ENCODE assay signal across 2 cellular contexts in the genomic region with DNA sequence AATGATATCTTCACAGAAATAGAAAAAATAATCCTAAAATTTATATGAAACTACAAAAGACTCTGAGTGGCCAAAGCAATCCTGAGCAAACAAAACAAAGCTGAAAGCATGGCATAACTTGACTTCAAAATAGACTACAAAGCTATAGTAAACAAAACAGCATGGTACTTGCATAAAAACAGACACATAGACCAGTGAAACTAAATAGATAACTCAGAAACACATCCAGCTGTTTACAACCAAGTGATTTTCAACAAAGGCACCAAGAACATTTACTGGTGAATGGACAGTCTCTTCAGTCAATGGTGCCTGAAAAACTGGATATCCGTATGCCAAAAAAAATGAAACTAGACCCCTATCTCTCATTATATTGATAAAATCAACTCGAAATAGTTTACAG.
TF ChIP-seq lines count a peak whose summit lies in the region.

No MANE protein-coding gene starts in this region.

TF ChIP-seq in HEK293, 187 proteins besides CTCF, POLR2A, EP300 and RAD21 (continues in another document):
- no peak for TF ChIP-seq MZF1 (tag by site-specific recombination; IDR thresholded peaks at IDR 0.05; ENCODE audit: borderline replicate concordance)
- TF ChIP-seq ZNF184 (tag by site-specific recombination; IDR thresholded peaks at IDR 0.05) = no peak
- TF ChIP-seq, protein P1, sequence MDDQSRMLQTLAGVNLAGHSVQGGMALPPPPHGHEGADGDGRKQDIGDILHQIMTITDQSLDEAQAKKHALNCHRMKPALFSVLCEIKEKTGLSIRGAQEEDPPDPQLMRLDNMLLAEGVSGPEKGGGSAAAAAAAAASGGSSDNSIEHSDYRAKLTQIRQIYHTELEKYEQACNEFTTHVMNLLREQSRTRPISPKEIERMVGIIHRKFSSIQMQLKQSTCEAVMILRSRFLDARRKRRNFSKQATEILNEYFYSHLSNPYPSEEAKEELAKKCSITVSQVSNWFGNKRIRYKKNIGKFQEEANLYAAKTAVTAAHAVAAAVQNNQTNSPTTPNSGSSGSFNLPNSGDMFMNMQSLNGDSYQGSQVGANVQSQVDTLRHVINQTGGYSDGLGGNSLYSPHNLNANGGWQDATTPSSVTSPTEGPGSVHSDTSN (CRISPR knock-in tag; IDR thresholded peaks at IDR 0.05) = no peak
- TF ChIP-seq, protein P2, sequence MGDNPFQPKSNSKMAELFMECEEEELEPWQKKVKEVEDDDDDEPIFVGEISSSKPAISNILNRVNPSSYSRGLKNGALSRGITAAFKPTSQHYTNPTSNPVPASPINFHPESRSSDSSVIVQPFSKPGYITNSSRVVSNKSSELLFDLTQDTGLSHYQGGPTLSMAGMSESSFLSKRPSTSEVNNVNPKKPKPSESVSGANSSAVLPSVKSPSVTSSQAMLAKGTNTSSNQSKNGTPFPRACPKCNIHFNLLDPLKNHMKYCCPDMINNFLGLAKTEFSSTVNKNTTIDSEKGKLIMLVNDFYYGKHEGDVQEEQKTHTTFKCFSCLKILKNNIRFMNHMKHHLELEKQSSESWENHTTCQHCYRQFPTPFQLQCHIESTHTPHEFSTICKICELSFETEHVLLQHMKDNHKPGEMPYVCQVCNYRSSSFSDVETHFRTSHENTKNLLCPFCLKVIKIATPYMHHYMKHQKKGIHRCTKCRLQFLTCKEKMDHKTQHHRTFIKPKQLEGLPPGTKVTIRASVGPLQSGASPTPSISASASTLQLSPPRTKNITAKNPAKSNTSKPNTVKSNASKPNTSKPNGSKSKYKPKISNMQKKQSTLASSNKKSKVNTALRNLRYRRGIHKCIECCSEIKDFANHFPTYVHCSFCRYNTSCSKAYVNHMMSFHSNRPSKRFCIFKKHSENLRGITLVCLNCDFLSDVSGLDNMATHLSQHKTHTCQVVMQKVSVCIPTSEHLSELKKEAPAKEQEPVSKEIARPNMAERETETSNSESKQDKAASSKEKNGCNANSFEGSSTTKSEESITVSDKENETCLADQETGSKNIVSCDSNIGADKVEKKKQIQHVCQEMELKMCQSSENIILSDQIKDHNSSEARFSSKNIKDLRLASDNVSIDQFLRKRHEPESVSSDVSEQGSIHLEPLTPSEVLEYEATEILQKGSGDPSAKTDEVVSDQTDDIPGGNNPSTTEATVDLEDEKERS (tag by site-specific recombination; IDR thresholded peaks at IDR 0.05) = peak; percentile 99
- no peak for TF ChIP-seq KLF16 (tag by site-specific recombination; IDR thresholded peaks at IDR 0.05)
- no peak for TF ChIP-seq ZNF121 (tag by site-specific recombination; IDR thresholded peaks at IDR 0.05)
- TF ChIP-seq, protein P3, sequence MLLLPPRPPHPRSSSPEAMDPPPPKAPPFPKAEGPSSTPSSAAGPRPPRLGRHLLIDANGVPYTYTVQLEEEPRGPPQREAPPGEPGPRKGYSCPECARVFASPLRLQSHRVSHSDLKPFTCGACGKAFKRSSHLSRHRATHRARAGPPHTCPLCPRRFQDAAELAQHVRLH (tag by site-specific recombination; IDR thresholded peaks at IDR 0.05) = peak; percentile 40; the same call in 1 of the 2 replicates
- no peak for TF ChIP-seq ZBTB21 (tag by site-specific recombination; IDR thresholded peaks at IDR 0.05)
- no peak for TF ChIP-seq ZBTB48 (tag by site-specific recombination; IDR thresholded peaks at IDR 0.05)
- TF ChIP-seq MEIS1 (CRISPR knock-in tag; IDR thresholded peaks at IDR 0.05; ENCODE audit: borderline replicate concordance) = no peak
- TF ChIP-seq, protein P4, sequence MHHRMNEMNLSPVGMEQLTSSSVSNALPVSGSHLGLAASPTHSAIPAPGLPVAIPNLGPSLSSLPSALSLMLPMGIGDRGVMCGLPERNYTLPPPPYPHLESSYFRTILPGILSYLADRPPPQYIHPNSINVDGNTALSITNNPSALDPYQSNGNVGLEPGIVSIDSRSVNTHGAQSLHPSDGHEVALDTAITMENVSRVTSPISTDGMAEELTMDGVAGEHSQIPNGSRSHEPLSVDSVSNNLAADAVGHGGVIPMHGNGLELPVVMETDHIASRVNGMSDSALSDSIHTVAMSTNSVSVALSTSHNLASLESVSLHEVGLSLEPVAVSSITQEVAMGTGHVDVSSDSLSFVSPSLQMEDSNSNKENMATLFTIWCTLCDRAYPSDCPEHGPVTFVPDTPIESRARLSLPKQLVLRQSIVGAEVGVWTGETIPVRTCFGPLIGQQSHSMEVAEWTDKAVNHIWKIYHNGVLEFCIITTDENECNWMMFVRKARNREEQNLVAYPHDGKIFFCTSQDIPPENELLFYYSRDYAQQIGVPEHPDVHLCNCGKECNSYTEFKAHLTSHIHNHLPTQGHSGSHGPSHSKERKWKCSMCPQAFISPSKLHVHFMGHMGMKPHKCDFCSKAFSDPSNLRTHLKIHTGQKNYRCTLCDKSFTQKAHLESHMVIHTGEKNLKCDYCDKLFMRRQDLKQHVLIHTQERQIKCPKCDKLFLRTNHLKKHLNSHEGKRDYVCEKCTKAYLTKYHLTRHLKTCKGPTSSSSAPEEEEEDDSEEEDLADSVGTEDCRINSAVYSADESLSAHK (tag by site-specific recombination; IDR thresholded peaks at IDR 0.05) = no peak
- TF ChIP-seq ZNF211 (tag by site-specific recombination; IDR thresholded peaks at IDR 0.05; ENCODE audit: low read depth) = no peak
- TF ChIP-seq GLI4 (tag by site-specific recombination; IDR thresholded peaks at IDR 0.05) = no peak
- TF ChIP-seq KLF7 (tag by site-specific recombination; IDR thresholded peaks at IDR 0.05; ENCODE audit: borderline replicate concordance) = no peak
- TF ChIP-seq ZNF555 (tag by site-specific recombination; conservative IDR thresholded peaks at IDR 0.05) = no peak
- TF ChIP-seq ZXDB (tag by site-specific recombination; IDR thresholded peaks at IDR 0.05) = no peak
- TF ChIP-seq ZNF174 (tag by site-specific recombination; IDR thresholded peaks at IDR 0.05) = no peak
- no peak for TF ChIP-seq ZNF324 (tag by site-specific recombination; IDR thresholded peaks at IDR 0.05)
- TF ChIP-seq SETDB1 (IDR thresholded peaks at IDR 0.05; ENCODE audit: insufficient read length, low read length) = peak; percentile 59

TF ChIP-seq in K562, 482 proteins besides CTCF, POLR2A, EP300 and RAD21:
- TF ChIP-seq RBM25 (IDR thresholded peaks at IDR 0.05; ENCODE audit: low read depth, low read length, severe bottlenecking) = peak; percentile 22
- no peak for TF ChIP-seq PURB (CRISPR knock-in tag; IDR thresholded peaks at IDR 0.05; ENCODE audit: low read depth)
- TF ChIP-seq TFAM (CRISPR knock-in tag; conservative IDR thresholded peaks at IDR 0.05) = no peak
